Comparison of ENCODE assay signal across 18 cellular contexts in the genomic region with DNA sequence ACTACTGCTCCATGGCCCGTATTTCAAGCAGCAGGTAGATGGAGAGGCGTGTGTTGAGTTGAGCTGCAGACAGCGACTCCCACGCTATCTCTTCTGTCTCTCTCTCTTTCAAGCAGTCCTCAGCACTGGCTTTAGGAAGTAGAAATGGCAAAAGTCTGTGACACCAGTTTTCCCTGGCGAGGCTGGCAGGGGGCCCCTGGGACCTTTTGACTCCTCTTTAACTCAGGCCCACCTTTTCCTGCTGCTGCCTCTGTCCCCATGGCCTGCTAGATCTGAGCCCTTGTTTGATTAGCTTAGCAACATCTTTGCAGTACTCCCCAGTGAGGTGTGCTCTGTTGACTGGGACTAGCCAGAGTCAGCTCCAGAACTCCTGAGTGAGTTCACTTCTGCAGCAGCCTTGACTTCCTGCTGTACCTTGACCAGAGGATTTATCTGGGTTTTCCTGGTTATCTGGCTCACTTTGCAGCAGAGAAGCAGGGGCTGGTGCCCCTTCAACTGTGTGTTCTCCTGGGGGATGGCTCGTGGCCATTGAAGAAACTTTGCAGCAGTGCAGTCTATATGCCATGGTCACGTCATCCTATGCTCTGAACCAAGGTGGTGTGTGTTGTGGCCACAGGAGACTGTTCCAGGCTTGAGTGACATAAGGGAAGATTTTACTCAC.
DNase-seq lines count a peak whose midpoint lies in the region; ATAC-seq, FAIRE-seq and TF ChIP-seq lines count a peak whose summit lies in the region.
"Had no signal": no experiment of that assay in that cellular context is flagged by ENCODE, and none has a peak within 500 bp of the region (broad histone marks: within the 10 kb centered on the region; RNA-seq: fewer than 3 reads in every experiment).

No MANE protein-coding gene starts in this region.

- CTCF ChIA-PET in A549 (lab: Yijun Ruan, JAX), result interaction anchor here (0.9 kb wide), 1 partner anchor 44 kb away, joined by 3 read pairs; no protein-coding TSS in a partner anchor
- CTCF ChIA-PET in Caco-2 (lab: Charles Lee), result no interaction called here
- CTCF ChIA-PET in K562 (lab: Yijun Ruan, JAX; ENCODE audit: low intra/inter-chr PET ratio), result no interaction called here

- DNase-seq in A549 (ENCODE audit: low read depth in 1 of 2, low spot score in 1 of 2), result no peak
- no peak for DNase-seq in Caco-2
- peak in 1 of 4 experiments; percentile 21 for DNase-seq in K562 (ENCODE audit: extremely low read depth in 1 of 4, low spot score in 3 of 4)
- peak; percentile 34 for DNase-seq in mucosa of gallbladder (ENCODE audit: low spot score)
- DNase-seq in GM20000 (ENCODE audit: low spot score), result no peak
- DNase-seq: DMS153, HCEC 1CT, NCI-H1105, NCI-H1694 treated with DMSO at 0.1 percent for 48 hours, NCI-H446 treated with DMSO at 0.1 percent for 48 hours, NCI-H748 treated with DMSO at 0.1 percent for 48 hours, Right ventricle myocardium superior, SK-N-SH had no signal

- TF ChIP-seq EP300 in A549 (IDR thresholded peaks at IDR 0.05), result no peak
- TF ChIP-seq EP300 in K562 (IDR thresholded peaks at IDR 0.05; ENCODE audit: low read length), result no peak

- H3K9me1 ChIP-seq in K562 (ENCODE audit: control insufficient read depth, insufficient read depth, low read length), result no peaks in the 10 kb centered on the region

- peak overlapping the region; percentile 96 for H3K27ac Mint-ChIP-seq in Caco-2 (ENCODE audit: unreplicated experiment)
- H3K27ac Mint-ChIP-seq: B cell had no signal

- no peak overlapping the region for H3K4me3 ChIP-seq in A549
- no peak overlapping the region for H3K4me3 ChIP-seq in Caco-2 (ENCODE audit: low read depth, low read length)
- no peak overlapping the region for H3K4me3 ChIP-seq in K562
- H3K4me3 ChIP-seq: Peyer's patch had no signal

- H3K4me1 ChIP-seq in A549 (peaks cover 56% of the 10 kb centered on the region), Caco-2 (peaks cover 65% of the 10 kb centered on the region), K562 (replicated peaks in 1 of 2; ENCODE audit: control insufficient read depth in 2 of 2, insufficient read depth in 2 of 2, low read length in 2 of 2) (peaks cover 28 to 93% of the 10 kb centered on the region in 2 experiments)

- H3K27me3 Mint-ChIP-seq in Caco-2 (ENCODE audit: insufficient read depth, unreplicated experiment), result no peaks in the 10 kb centered on the region

- no TSS peak for BruUV-seq in Caco-2 (replicated peaks; lab: Mats Ljungman, UMichigan)
- no TSS peak for BruUV-seq in K562 (replicated peaks; lab: Mats Ljungman, UMichigan)

- no peak overlapping the region for H3K4me3 Mint-ChIP-seq in Caco-2 (ENCODE audit: unreplicated experiment)
- H3K4me3 Mint-ChIP-seq: B cell had no signal

- peaks cover 19% of the 10 kb centered on the region for H3K36me3 Mint-ChIP-seq in Caco-2 (ENCODE audit: insufficient read depth, unreplicated experiment)

- H3K36me3 ChIP-seq in Caco-2 (ENCODE audit: control insufficient read depth, insufficient read depth, low read length), result no peaks in the 10 kb centered on the region; the same call in 1 of the 2 replicates
- H3K36me3 ChIP-seq in K562 (ENCODE audit: control insufficient read depth, insufficient read depth, low read length), result no peaks in the 10 kb centered on the region
- H3K36me3 ChIP-seq: Peyer's patch had no signal

- TF ChIP-seq CTCF in A549 (IDR thresholded peaks at IDR 0.05) (no peak), Caco-2 (IDR thresholded peaks at IDR 0.05; ENCODE audit: insufficient read depth in 1 of 2, low read depth in 1 of 2, low read length in 1 of 2, severe bottlenecking in 1 of 2, unreplicated experiment in 1 of 2) (no peak), K562 (IDR thresholded peaks at IDR 0.05 in 2 of 3, conservative IDR thresholded peaks at IDR 0.05 in 1 of 3; ENCODE audit: insufficient read depth in 2 of 3, low read depth in 1 of 3, low read length in 3 of 3) (no peak), GM20000 (IDR thresholded peaks at IDR 0.05; ENCODE audit: extremely low read depth, missing control alignments) (no peak)

- H3K4me2 ChIP-seq in A549 (no peak overlapping the region), K562 (ENCODE audit: insufficient read depth, low read length) (peak overlapping the region; percentile 26; the same call in 1 of the 2 replicates)
- H3K4me2 ChIP-seq: SK-N-SH had no signal

- no peaks in the 10 kb centered on the region for H3K9me3 Mint-ChIP-seq in Caco-2 (ENCODE audit: unreplicated experiment)

- no peaks in the 10 kb centered on the region for H3K9me3 ChIP-seq in A549
- no peaks in the 10 kb centered on the region for H3K9me3 ChIP-seq in Caco-2
- H3K9me3 ChIP-seq in K562 (replicated peaks; ENCODE audit: control insufficient read depth, insufficient read depth, low read depth, low read length), result no peaks in the 10 kb centered on the region
- H3K9me3 ChIP-seq: Peyer's patch, SK-N-SH had no signal

- no peak for FAIRE-seq in A549 (lab: Jason Lieb, UNC)
- no peak for FAIRE-seq in K562 (lab: Jason Lieb, UNC)

- no peaks in the 10 kb centered on the region for H4K20me1 ChIP-seq in K562 (replicated peaks; ENCODE audit: control insufficient read depth, insufficient read depth, low read length)

- H3K27me3 ChIP-seq in Caco-2 (replicated peaks; ENCODE audit: control insufficient read depth, insufficient read depth, low read length), result no peaks in the 10 kb centered on the region
- H3K27me3 ChIP-seq in K562 (ENCODE audit: control insufficient read depth in 2 of 2, insufficient read depth in 2 of 2, low read length in 2 of 2), result no peaks in the 10 kb centered on the region
- H3K27me3 ChIP-seq: Peyer's patch had no signal

- peaks cover 53% of the 10 kb centered on the region for H3K4me1 Mint-ChIP-seq in Caco-2 (ENCODE audit: low read depth, unreplicated experiment)

- 77% methylated on average over 7 of the region's 7 CpGs for WGBS in A549 (ENCODE audit: missing lambda C conversion rate)
- 29% methylated on average over 6 of the region's 7 CpGs for WGBS in K562 (ENCODE audit: insufficient coverage, low coverage, missing lambda C conversion rate)

- peak overlapping the region; percentile 79 for H2AFZ ChIP-seq in K562 (ENCODE audit: low read depth, low read length)

- POLR2A ChIA-PET in A549 (lab: Yijun Ruan, JAX) (no interaction called here), Caco-2 (lab: Charles Lee) (no interaction called here), K562 (lab: Yijun Ruan, JAX) (interaction anchor here (1.7 kb wide), 1 partner anchor 19 kb away, joined by 6 read pairs; no protein-coding TSS in a partner anchor)

- TF ChIP-seq RAD21 in A549 (conservative IDR thresholded peaks at IDR 0.05 in 1 of 2, IDR thresholded peaks at IDR 0.05 in 1 of 2) (no peak), K562 (CRISPR knock-in tag; conservative IDR thresholded peaks at IDR 0.05 in 1 of 2, IDR thresholded peaks at IDR 0.05 in 1 of 2) (no peak)

- ATAC-seq in A549 (no peak), K562 (peak; percentile 16; the same call in 2 of the 3 replicates), HG03280 (IDR thresholded peaks at IDR 0.05; ENCODE audit: unreplicated experiment) (no peak), GM21717 (IDR thresholded peaks at IDR 0.05; ENCODE audit: unreplicated experiment) (no peak), HG02588 (IDR thresholded peaks at IDR 0.05; ENCODE audit: unreplicated experiment) (no peak)

- intact Hi-C loops in Caco-2 (cut with micrococcal nuclease; ENCODE audit: unreplicated experiment), result no loop called here
- intact Hi-C loops in K562 (cut with micrococcal nuclease), result loop anchor here (5.0 kb wide), 1 partner anchor 106 kb away; no protein-coding TSS in a partner anchor

- TF ChIP-seq POLR2A in A549 (IDR thresholded peaks at IDR 0.05; ENCODE audit: low read length) (no peak), K562 (conservative IDR thresholded peaks at IDR 0.05) (no peak)

- H3K79me2 ChIP-seq in K562 (ENCODE audit: control insufficient read depth, insufficient read depth, low read length), result no peaks in the 10 kb centered on the region

- peak overlapping the region in 1 of 2 experiments; percentile 29; a peak in 1 of 4 replicates for H3K9ac ChIP-seq in K562 (ENCODE audit: insufficient read depth in 1 of 2, low read depth in 2 of 2, low read length in 2 of 2)
- H3K9ac ChIP-seq: SK-N-SH had no signal

- peak overlapping the region; percentile 91 to 99 for H3K27ac ChIP-seq in A549
- H3K27ac ChIP-seq in K562 (ENCODE audit: extremely low read depth, low read depth, low read length), result peak overlapping the region; percentile 63
- H3K27ac ChIP-seq: Peyer's patch had no signal

- in situ Hi-C loops in K562 (cut with MboI), result no loop called here

TF ChIP-seq in A549, 52 proteins besides CTCF, POLR2A, EP300 and RAD21:
- TF ChIP-seq CEBPB (IDR thresholded peaks at IDR 0.05) (no peak), JUN (IDR thresholded peaks at IDR 0.05) (no peak), ZSCAN20 (CRISPR knock-in tag; IDR thresholded peaks at IDR 0.05) (no peak), PHF8 (IDR thresholded peaks at IDR 0.05; ENCODE audit: borderline replicate concordance, low read depth) (no peak), RCOR1 (IDR thresholded peaks at IDR 0.05; ENCODE audit: low read depth, low read length) (no peak)

TF ChIP-seq in K562, 482 proteins besides CTCF, POLR2A, EP300 and RAD21 (continues in another document):
- TF ChIP-seq ZNF175 (CRISPR knock-in tag; IDR thresholded peaks at IDR 0.05; ENCODE audit: low read depth), result 0 out of 2 replicates have a peak, but pooled peaks have one; percentile 59
- 0 out of 2 replicates have a peak, but pooled peaks have one; percentile 21 for TF ChIP-seq ZBTB17 (CRISPR knock-in tag; IDR thresholded peaks at IDR 0.05)
- no peak for TF ChIP-seq ZNF354B (CRISPR knock-in tag; IDR thresholded peaks at IDR 0.05)
- TF ChIP-seq SMAD4 (CRISPR knock-in tag; conservative IDR thresholded peaks at IDR 0.05), result peak; percentile 60
- TF ChIP-seq WHSC1 (IDR thresholded peaks at IDR 0.05; ENCODE audit: low read length), result no peak
- no peak for TF ChIP-seq KAT2B (IDR thresholded peaks at IDR 0.05; ENCODE audit: low read depth, low read length)
- TF ChIP-seq, protein P1, sequence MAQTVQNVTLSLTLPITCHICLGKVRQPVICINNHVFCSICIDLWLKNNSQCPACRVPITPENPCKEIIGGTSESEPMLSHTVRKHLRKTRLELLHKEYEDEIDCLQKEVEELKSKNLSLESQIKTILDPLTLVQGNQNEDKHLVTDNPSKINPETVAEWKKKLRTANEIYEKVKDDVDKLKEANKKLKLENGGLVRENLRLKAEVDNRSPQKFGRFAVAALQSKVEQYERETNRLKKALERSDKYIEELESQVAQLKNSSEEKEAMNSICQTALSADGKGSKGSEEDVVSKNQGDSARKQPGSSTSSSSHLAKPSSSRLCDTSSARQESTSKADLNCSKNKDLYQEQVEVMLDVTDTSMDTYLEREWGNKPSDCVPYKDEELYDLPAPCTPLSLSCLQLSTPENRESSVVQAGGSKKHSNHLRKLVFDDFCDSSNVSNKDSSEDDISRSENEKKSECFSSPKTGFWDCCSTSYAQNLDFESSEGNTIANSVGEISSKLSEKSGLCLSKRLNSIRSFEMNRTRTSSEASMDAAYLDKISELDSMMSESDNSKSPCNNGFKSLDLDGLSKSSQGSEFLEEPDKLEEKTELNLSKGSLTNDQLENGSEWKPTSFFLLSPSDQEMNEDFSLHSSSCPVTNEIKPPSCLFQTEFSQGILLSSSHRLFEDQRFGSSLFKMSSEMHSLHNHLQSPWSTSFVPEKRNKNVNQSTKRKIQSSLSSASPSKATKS (CRISPR knock-in tag; IDR thresholded peaks at IDR 0.05), result no peak
- TF ChIP-seq ZEB2 (IDR thresholded peaks at IDR 0.05), result 0 out of 2 replicates have a peak, but pooled peaks have one; percentile 19
- TF ChIP-seq NONO (IDR thresholded peaks at IDR 0.05; ENCODE audit: low read depth in 2 of 2, low read length in 1 of 2), result no peak
